25 cellular contexts compared by ENCODE assay signal in the genomic region with DNA sequence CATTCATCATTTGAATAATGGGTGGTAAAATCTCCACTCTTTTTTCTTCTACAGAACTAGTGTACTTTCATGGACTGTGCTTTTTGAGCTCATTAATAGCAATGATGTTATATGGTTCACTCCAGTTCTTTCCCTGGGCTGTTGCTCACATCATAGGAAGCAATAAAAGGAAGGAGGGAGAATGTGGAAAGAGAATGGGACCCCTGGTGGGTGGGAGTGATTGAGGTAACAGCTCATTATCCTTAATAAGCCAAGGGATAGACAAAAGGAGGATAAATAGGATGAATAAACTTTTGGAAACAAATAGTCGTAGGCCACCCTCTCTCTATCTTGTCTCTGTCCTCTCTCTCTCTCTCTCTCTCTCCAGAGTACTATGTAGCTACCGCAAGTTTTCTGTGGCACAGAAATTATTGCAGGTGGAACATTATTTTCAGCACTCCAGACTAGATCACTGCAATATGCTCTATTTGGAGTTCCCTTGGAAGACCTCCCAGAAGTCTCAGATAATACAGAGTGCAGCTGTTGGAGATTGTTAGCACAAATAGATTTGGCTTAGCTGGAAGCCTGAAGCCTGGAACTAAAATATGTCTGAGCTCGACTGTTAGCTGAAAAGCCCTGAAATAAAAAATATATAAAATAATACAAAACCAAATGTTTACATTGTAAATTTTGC.
DNase-seq lines count a peak whose midpoint lies in the region; ATAC-seq and TF ChIP-seq lines count a peak whose summit lies in the region.
"Had no signal": no experiment of that assay in that cellular context is flagged by ENCODE, and none has a peak within 500 bp of the region (broad histone marks: within the 10 kb centered on the region; RNA-seq: fewer than 3 reads in every experiment).

No MANE protein-coding gene starts in this region.

- H2BK12ac ChIP-seq in neuronal stem cell (ENCODE audit: low read length): no peak overlapping the region

- H3K4me1 ChIP-seq in gastroesophageal sphincter (peaks cover 0 to 8% (median 0%) of the 10 kb centered on the region in 3 donors), neuronal stem cell (ENCODE audit: control insufficient read depth in 2 of 2, insufficient read depth in 1 of 2, low read depth in 1 of 2, low read length in 2 of 2) (peaks cover 0 to 10% of the 10 kb centered on the region in 2 donors)
- H3K4me1 ChIP-seq: Caco-2, esophagus squamous epithelium, thyroid gland had no signal

- H3K9me3 ChIP-seq in gastroesophageal sphincter (no peaks in the 10 kb centered on the region), neuronal stem cell (replicated peaks in 1 of 2; ENCODE audit: control insufficient read depth in 2 of 2, insufficient read depth in 1 of 2, low read depth in 1 of 2, low read length in 2 of 2) (no peaks in the 10 kb centered on the region)
- H3K9me3 ChIP-seq: Caco-2, thyroid gland had no signal

- no peak overlapping the region for H3K23ac ChIP-seq in neuronal stem cell (ENCODE audit: low read depth, low read length, poor library complexity)

- whole genome bisulfite sequencing in gastroesophageal sphincter (ENCODE audit: low coverage in 1 of 2), 2 donors: 0 to 14% methylated on average over 3 of the region's 3 CpGs
- WGBS in neuronal stem cell (ENCODE audit: extremely low coverage in 2 of 2, insufficient read length in 2 of 2, insufficient replicate concordance in 1 of 2), 2 donors: no CpG with 5 or more reads among the region's 3 CpGs

- H3K36me3 ChIP-seq in gastroesophageal sphincter: no peaks in the 10 kb centered on the region
- no peaks in the 10 kb centered on the region for H3K36me3 ChIP-seq in neuronal stem cell (replicated peaks in 1 of 2; ENCODE audit: control insufficient read depth in 2 of 2, insufficient read depth in 2 of 2, low read length in 2 of 2)
- H3K36me3 ChIP-seq: esophagus squamous epithelium, thyroid gland had no signal

- peak overlapping the region; percentile 49 for H2AFZ ChIP-seq in neuronal stem cell (ENCODE audit: low read length)

- ATAC-seq in gastroesophageal sphincter: peak; percentile 36
- no peak for ATAC-seq in HG03354 (IDR thresholded peaks at IDR 0.05; ENCODE audit: poor library complexity, severe bottlenecking, unreplicated experiment)
- no peak for ATAC-seq in GM18511 (IDR thresholded peaks at IDR 0.05; ENCODE audit: unreplicated experiment)
- no peak for ATAC-seq in natural killer cell treated with Interleukin-12 subunit alpha and Interleukin-12 subunit beta and Interleukin-15 and Interleukin-18, amount 100 ng/mL, for 72 hours
- ATAC-seq: activated CD4-positive, alpha-beta T cell treated with anti-CD3 and anti-CD28 coated beads for 36 hours; HCT116; naive thymus-derived CD4-positive, alpha-beta T cell; Panc1; stimulated activated naive B cell treated with anti-CD40 and anti-IgM and Interleukin-4, amounts not matched to agents 10 μg/mL and 1 μg/mL and 100 μg/mL, for 72 hours had no signal

- no peak overlapping the region for H2AK5ac ChIP-seq in neuronal stem cell (ENCODE audit: low read depth, low read length)

- H3K4me3 Mint-ChIP-seq in natural killer cell treated with Interleukin-12 subunit alpha and Interleukin-12 subunit beta and Interleukin-15 and Interleukin-18, amount 100 ng/mL, for 72 hours: no peak overlapping the region
- H3K4me3 Mint-ChIP-seq: activated CD4-positive, alpha-beta T cell treated with anti-CD3 and anti-CD28 coated beads for 36 hours; immature natural killer cell; naive thymus-derived CD4-positive, alpha-beta T cell; stimulated activated naive B cell treated with anti-CD40 and anti-IgM and Interleukin-4, amounts not matched to agents 10 μg/mL and 1 μg/mL and 100 μg/mL, for 72 hours had no signal

- no peak overlapping the region for H3K14ac ChIP-seq in neuronal stem cell (ENCODE audit: low read length)

- peaks cover 4% of the 10 kb centered on the region for H3K36me3 Mint-ChIP-seq in natural killer cell treated with Interleukin-12 subunit alpha and Interleukin-12 subunit beta and Interleukin-15 and Interleukin-18, amount 100 ng/mL, for 72 hours
- H3K36me3 Mint-ChIP-seq: stimulated activated naive B cell treated with anti-CD40 and anti-IgM and Interleukin-4, amounts not matched to agents 10 μg/mL and 1 μg/mL and 100 μg/mL, for 72 hours had no signal

- no peak overlapping the region for H3K9ac ChIP-seq in neuronal stem cell (ENCODE audit: low read depth, low read length, poor library complexity)

- no peak overlapping the region for H4K91ac ChIP-seq in neuronal stem cell (ENCODE audit: low read depth, low read length, poor library complexity)

- no peak overlapping the region for H3K4ac ChIP-seq in neuronal stem cell (ENCODE audit: low read length)

- no peak overlapping the region for H3K27ac ChIP-seq in gastroesophageal sphincter
- no peak overlapping the region for H3K27ac ChIP-seq in neuronal stem cell (replicated peaks; ENCODE audit: low read length)
- H3K27ac ChIP-seq: esophagus squamous epithelium, SK-N-MC, thyroid gland had no signal

- H2BK120ac ChIP-seq in neuronal stem cell (ENCODE audit: low read depth, low read length): no peak overlapping the region

- no peak for TF ChIP-seq EP300 in gastroesophageal sphincter (IDR thresholded peaks at IDR 0.05)

- peaks cover 22% of the 10 kb centered on the region for H3K9me3 Mint-ChIP-seq in natural killer cell treated with Interleukin-12 subunit alpha and Interleukin-12 subunit beta and Interleukin-15 and Interleukin-18, amount 100 ng/mL, for 72 hours

- H2BK5ac ChIP-seq in neuronal stem cell (ENCODE audit: low read length): no peak overlapping the region

- H3K4me3 ChIP-seq in gastroesophageal sphincter (no peak overlapping the region), neuronal stem cell (ENCODE audit: low read length in 2 of 2) (no peak overlapping the region)
- H3K4me3 ChIP-seq: esophagus squamous epithelium, SK-N-MC, thyroid gland had no signal

- DNase-seq in NCI-H1105 treated with DMSO at 0.1 percent for 48 hours (lab: John Stamatoyannopoulos, UW): peak; percentile 53
- peak; percentile 42 for DNase-seq in NCI-H2227 (lab: John Stamatoyannopoulos, UW; ENCODE audit: unreplicated experiment)
- DNase-seq in neuronal stem cell (ENCODE audit: low spot score): peak; percentile 67
- DNase-seq in DMS153 treated with DMSO at 0.1 percent for 48 hours (lab: John Stamatoyannopoulos, UW; ENCODE audit: unreplicated experiment): no peak
- no peak for DNase-seq in natural killer cell treated with Interleukin-12 subunit alpha and Interleukin-12 subunit beta and Interleukin-15 and Interleukin-18, amount 100 ng/mL, for 72 hours (ENCODE audit: low spot score)
- DNase-seq: activated CD4-positive, alpha-beta T cell treated with anti-CD3 and anti-CD28 coated beads for 36 hours; activated CD8-positive, alpha-beta memory T cell treated with anti-CD3 and anti-CD28 coated beads, Interleukin-2, amount 50 U/mL, for 4 hours; activated gamma-delta T cell treated with Interleukin-2 at 50 U/mL for 16 hours; AML-193; amniotic stem cell; Caco-2; caudate nucleus; effector CD4-positive, alpha-beta T cell; esophagus squamous epithelium; immature natural killer cell; naive thymus-derived CD4-positive, alpha-beta T cell; stimulated activated CD4-positive, alpha-beta T cell treated with anti-CD3 and anti-CD28 coated beads, Interleukin-15, amount 100 ng/mL, for 24 hours; stimulated activated naive B cell treated with anti-CD40 and anti-IgM and Interleukin-4, amounts not matched to agents 10 μg/mL and 1 μg/mL and 100 μg/mL, for 72 hours; thyroid gland had no signal

- no peak for TF ChIP-seq POLR2A in gastroesophageal sphincter (IDR thresholded peaks at IDR 0.05)

- H3K18ac ChIP-seq in neuronal stem cell (ENCODE audit: low read length): no peak overlapping the region

- H3K27ac Mint-ChIP-seq in natural killer cell treated with Interleukin-12 subunit alpha and Interleukin-12 subunit beta and Interleukin-15 and Interleukin-18, amount 100 ng/mL, for 72 hours: no peak overlapping the region
- H3K27ac Mint-ChIP-seq: activated CD4-positive, alpha-beta T cell treated with anti-CD3 and anti-CD28 coated beads for 36 hours; immature natural killer cell; naive thymus-derived CD4-positive, alpha-beta T cell; stimulated activated naive B cell treated with anti-CD40 and anti-IgM and Interleukin-4, amounts not matched to agents 10 μg/mL and 1 μg/mL and 100 μg/mL, for 72 hours had no signal

- no peaks in the 10 kb centered on the region for H3K4me1 Mint-ChIP-seq in natural killer cell treated with Interleukin-12 subunit alpha and Interleukin-12 subunit beta and Interleukin-15 and Interleukin-18, amount 100 ng/mL, for 72 hours (ENCODE audit: low read depth in 2 of 2)
- H3K4me1 Mint-ChIP-seq: activated CD4-positive, alpha-beta T cell treated with anti-CD3 and anti-CD28 coated beads for 36 hours; immature natural killer cell; naive thymus-derived CD4-positive, alpha-beta T cell; stimulated activated naive B cell treated with anti-CD40 and anti-IgM and Interleukin-4, amounts not matched to agents 10 μg/mL and 1 μg/mL and 100 μg/mL, for 72 hours had no signal

- peak overlapping the region; percentile 14 for H3K4me2 ChIP-seq in neuronal stem cell (ENCODE audit: insufficient read depth, low read length, poor library complexity, severe bottlenecking)

- no peak overlapping the region for H4K8ac ChIP-seq in neuronal stem cell (ENCODE audit: low read depth, low read length)

- no peak for TF ChIP-seq CTCF in gastroesophageal sphincter (IDR thresholded peaks at IDR 0.05)

- H3K27me3 Mint-ChIP-seq in natural killer cell treated with Interleukin-12 subunit alpha and Interleukin-12 subunit beta and Interleukin-15 and Interleukin-18, amount 100 ng/mL, for 72 hours: no peaks in the 10 kb centered on the region
- H3K27me3 Mint-ChIP-seq: activated CD4-positive, alpha-beta T cell treated with anti-CD3 and anti-CD28 coated beads for 36 hours; naive thymus-derived CD4-positive, alpha-beta T cell; stimulated activated naive B cell treated with anti-CD40 and anti-IgM and Interleukin-4, amounts not matched to agents 10 μg/mL and 1 μg/mL and 100 μg/mL, for 72 hours had no signal

- no peak overlapping the region for H2BK15ac ChIP-seq in neuronal stem cell (ENCODE audit: low read length)

- H3K27me3 ChIP-seq in gastroesophageal sphincter (no peaks in the 10 kb centered on the region), neuronal stem cell (ENCODE audit: control insufficient read depth in 3 of 3, insufficient read depth in 3 of 3, low read depth in 1 of 3, low read length in 3 of 3) (no peaks in the 10 kb centered on the region)
- H3K27me3 ChIP-seq: esophagus squamous epithelium, thyroid gland had no signal

- H3K79me1 ChIP-seq in neuronal stem cell (ENCODE audit: low read depth, low read length): no peaks in the 10 kb centered on the region

Comparison
In these comparisons a context has a peak if more than half of its experiments do, and no peak if none do; other contexts are left out.
1. DNase-seq: peak in NCI-H1105 treated with DMSO at 0.1 percent for 48 hours (single experiment), NCI-H2227 (single experiment) and neuronal stem cell (single experiment); none in DMS153 treated with DMSO at 0.1 percent for 48 hours (single experiment) and natural killer cell treated with Interleukin-12 subunit alpha and Interleukin-12 subunit beta and Interleukin-15 and Interleukin-18, amount 100 ng/mL, for 72 hours (single experiment).